ENCODE assay signal across 12 cellular contexts in genomic region chr7:150376560-150376959, GRCh38. TPM values are rescaled to one million over a fixed set of nuclear protein-coding genes. Genes with fewer than 3 reads are reported as not detected.
DNase-seq lines count a peak whose midpoint lies in the region; ATAC-seq and TF ChIP-seq lines count a peak whose summit lies in the region.
"Had no signal": no experiment of that assay in that cellular context is flagged by ENCODE, and none has a peak within 500 bp of the region (broad histone marks: within the 10 kb centered on the region; RNA-seq: fewer than 3 reads in every experiment).

No MANE protein-coding gene starts in this region.

- H3K9me3 Mint-ChIP-seq in activated B cell treated with CpG ODN at 0.5 μM for 24 hours (no peaks in the 10 kb centered on the region), mesothelial cell of epicardium (no peaks in the 10 kb centered on the region), type B pancreatic cell (no peaks in the 10 kb centered on the region)

- intact Hi-C loops in Right ventricle myocardium inferior (cut with DNase I): no loop called here
- intact Hi-C loops in activated B cell treated with CpG ODN at 0.5 μM for 24 hours (cut with micrococcal nuclease): loop anchor here (5.0 kb wide), 2 partner anchors 604 to 651 kb away; partner anchors contain the start of genes ABCB8 and ZNF467

- H3K4me3 Mint-ChIP-seq in activated B cell treated with CpG ODN at 0.5 μM for 24 hours (no peak overlapping the region), mesothelial cell of epicardium (no peak overlapping the region), type B pancreatic cell (peak overlapping the region; percentile 56)

- H3K4me1 ChIP-seq in cardiac muscle cell (ENCODE audit: low read depth): peaks cover 36% of the 10 kb centered on the region

- peaks cover 30% of the 10 kb centered on the region for H3K36me3 Mint-ChIP-seq in activated B cell treated with CpG ODN at 0.5 μM for 24 hours (ENCODE audit: low read depth)
- H3K36me3 Mint-ChIP-seq in mesothelial cell of epicardium: peaks cover 4% of the 10 kb centered on the region
- H3K36me3 Mint-ChIP-seq in type B pancreatic cell: peaks cover 16% of the 10 kb centered on the region

- peaks cover 75% of the 10 kb centered on the region for H3K4me1 Mint-ChIP-seq in activated B cell treated with CpG ODN at 0.5 μM for 24 hours
- H3K4me1 Mint-ChIP-seq in mesothelial cell of epicardium: peaks cover 65% of the 10 kb centered on the region
- H3K4me1 Mint-ChIP-seq in type B pancreatic cell (ENCODE audit: unreplicated experiment): peaks cover 67% of the 10 kb centered on the region

- peak overlapping the region; percentile 74 for H3K27ac Mint-ChIP-seq in activated B cell treated with CpG ODN at 0.5 μM for 24 hours
- H3K27ac Mint-ChIP-seq in mesothelial cell of epicardium: peak overlapping the region; percentile 80
- peak overlapping the region; percentile 76 for H3K27ac Mint-ChIP-seq in type B pancreatic cell

- ATAC-seq in Right ventricle myocardium inferior (no peak), activated B cell treated with CpG ODN at 0.5 μM for 24 hours (ENCODE audit: low read depth) (no peak), GM21619 (IDR thresholded peaks at IDR 0.05; ENCODE audit: unreplicated experiment) (no peak), GM19351 (IDR thresholded peaks at IDR 0.05; ENCODE audit: unreplicated experiment) (no peak)
- ATAC-seq: left ventricle myocardium superior had no signal

- H3K27me3 Mint-ChIP-seq in activated B cell treated with CpG ODN at 0.5 μM for 24 hours (no peaks in the 10 kb centered on the region), mesothelial cell of epicardium (ENCODE audit: low read depth) (no peaks in the 10 kb centered on the region), type B pancreatic cell (no peaks in the 10 kb centered on the region)

- DNase-seq in cardiac muscle cell (ENCODE audit: low read depth in 1 of 2, low spot score in 1 of 2): no peak
- no peak for DNase-seq in Right ventricle myocardium inferior (ENCODE audit: missing footprints)
- DNase-seq in activated B cell treated with CpG ODN at 0.5 μM for 24 hours: no peak
- no peak for DNase-seq in mesothelial cell of epicardium (ENCODE audit: low spot score in 2 of 2, unreplicated experiment in 2 of 2)
- no peak for DNase-seq in type B pancreatic cell (ENCODE audit: extremely low spot score, unreplicated experiment)
- DNase-seq in NCI-H748 (lab: John Stamatoyannopoulos, UW; ENCODE audit: unreplicated experiment): no peak
- DNase-seq: C1 segment of cervical spinal cord, left ventricle myocardium superior had no signal

- no peaks in the 10 kb centered on the region for H3K9me3 ChIP-seq in cardiac muscle cell (ENCODE audit: low read depth)

- no peaks in the 10 kb centered on the region for H3K27me3 ChIP-seq in cardiac muscle cell

- peaks cover 7% of the 10 kb centered on the region for H3K36me3 ChIP-seq in cardiac muscle cell

- CTCF ChIA-PET in activated B cell treated with CpG ODN at 0.5 μM for 24 hours (lab: Charles Lee): interaction anchor here (1.8 to 2.1 kb wide), 2 partner anchors 9 to 30 kb away, joined by 6 to 9 read pairs; partner anchors contain the start of gene REPIN1

- H3K4me3 ChIP-seq in cardiac muscle cell: no peak overlapping the region

- POLR2A ChIA-PET in activated B cell treated with CpG ODN at 0.5 μM for 24 hours (lab: Charles Lee): interaction anchor here (1.0 to 16.5 kb wide), 6 partner anchors 9 to 36 kb away, joined by 3 to 421 read pairs (median 100); partner anchors contain the start of gene REPIN1

- peak overlapping the region; percentile 92 for H3K27ac ChIP-seq in cardiac muscle cell

- TF ChIP-seq CTCF in cardiac muscle cell (IDR thresholded peaks at IDR 0.05; ENCODE audit: low read depth, low read length) (no peak), activated B cell treated with CpG ODN at 0.5 μM for 24 hours (IDR thresholded peaks at IDR 0.05) (no peak), mesothelial cell of epicardium (IDR thresholded peaks at IDR 0.05; ENCODE audit: unreplicated experiment) (no peak), type B pancreatic cell (conservative IDR thresholded peaks at IDR 0.05) (no peak)

RNA-seq across cellular contexts. Expression of gene ZNF775, which starts 2.6 kb away (rescaled TPM):
- total RNA-seq in cardiac muscle cell (31.7 and 34.3 TPM in 2 replicates), Right ventricle myocardium inferior (3.3 TPM), activated B cell treated with CpG ODN at 0.5 μM for 24 hours (8.0 and 8.8 TPM in 2 replicates), mesothelial cell of epicardium (13.3 to 14.9 TPM (median 14.8 TPM) in 3 replicates), type B pancreatic cell (ENCODE audit: low replicate concordance) (6.9 and 12.3 TPM in 2 replicates)
- 29.7 and 40.1 TPM in 2 replicates for polyA plus RNA-seq in cardiac muscle cell

RNA-seq across cellular contexts. Expression of gene REPIN1, which starts 7.9 kb away (rescaled TPM):
- total RNA-seq in cardiac muscle cell (222 and 270 TPM in 2 replicates), Right ventricle myocardium inferior (111 TPM), activated B cell treated with CpG ODN at 0.5 μM for 24 hours (106 and 116 TPM in 2 replicates), mesothelial cell of epicardium (147 to 149 TPM (median 148 TPM) in 3 replicates), type B pancreatic cell (ENCODE audit: low replicate concordance) (142 and 154 TPM in 2 replicates)
- polyA plus RNA-seq in cardiac muscle cell: 185 and 224 TPM in 2 replicates

RNA-seq across cellular contexts. Expression of gene RARRES2, which starts 35.1 kb away (rescaled TPM):
- total RNA-seq in cardiac muscle cell: 4.2 and 5.5 TPM in 2 replicates
- polyA plus RNA-seq in cardiac muscle cell: 5.7 and 8.3 TPM in 2 replicates
- total RNA-seq in Right ventricle myocardium inferior: 32.6 TPM
- total RNA-seq in activated B cell treated with CpG ODN at 0.5 μM for 24 hours: not detected in 2 replicates
- total RNA-seq in mesothelial cell of epicardium: 24.9 to 26.4 TPM (median 26.2 TPM) in 3 replicates
- 16.3 and 109 TPM in 2 replicates for total RNA-seq in type B pancreatic cell (ENCODE audit: low replicate concordance)
- total RNA-seq: glomerular endothelial cell; T-helper 1 cell treated with Interleukin-12 subunit alpha and Interleukin-12 subunit beta and Interleukin-4 antibody, amounts not matched to agents 30 ng/mL and 1 ng/mL, for 36 hours had no signal

RNA-seq across cellular contexts. Expression of gene ACTR3C, which starts 53.2 kb away (rescaled TPM):
- 1.5 and 4.8 TPM in 2 replicates for total RNA-seq in cardiac muscle cell
- 2.2 and 2.4 TPM in 2 replicates for polyA plus RNA-seq in cardiac muscle cell
- total RNA-seq in Right ventricle myocardium inferior: 5.7 TPM
- 10.1 and 14.3 TPM in 2 replicates for total RNA-seq in activated B cell treated with CpG ODN at 0.5 μM for 24 hours
- total RNA-seq in mesothelial cell of epicardium: 0.40 to 0.84 TPM (median 0.47 TPM) in 3 replicates
- 4.8 and 8.7 TPM in 2 replicates for total RNA-seq in type B pancreatic cell (ENCODE audit: low replicate concordance)

RNA-seq across cellular contexts. Expression of gene LRRC61, which starts 53.4 kb away (rescaled TPM):
- 34.0 and 34.5 TPM in 2 replicates for total RNA-seq in cardiac muscle cell
- 30.0 and 31.4 TPM in 2 replicates for polyA plus RNA-seq in cardiac muscle cell
- total RNA-seq in Right ventricle myocardium inferior: 4.7 TPM
- total RNA-seq in activated B cell treated with CpG ODN at 0.5 μM for 24 hours: 10.7 and 11.0 TPM in 2 replicates
- 3.3 to 4.0 TPM (median 3.4 TPM) in 3 replicates for total RNA-seq in mesothelial cell of epicardium
- total RNA-seq in type B pancreatic cell (ENCODE audit: low replicate concordance): 13.0 and 17.7 TPM in 2 replicates
